Comparison of ENCODE assay signal across 27 cellular contexts in the genomic region with DNA sequence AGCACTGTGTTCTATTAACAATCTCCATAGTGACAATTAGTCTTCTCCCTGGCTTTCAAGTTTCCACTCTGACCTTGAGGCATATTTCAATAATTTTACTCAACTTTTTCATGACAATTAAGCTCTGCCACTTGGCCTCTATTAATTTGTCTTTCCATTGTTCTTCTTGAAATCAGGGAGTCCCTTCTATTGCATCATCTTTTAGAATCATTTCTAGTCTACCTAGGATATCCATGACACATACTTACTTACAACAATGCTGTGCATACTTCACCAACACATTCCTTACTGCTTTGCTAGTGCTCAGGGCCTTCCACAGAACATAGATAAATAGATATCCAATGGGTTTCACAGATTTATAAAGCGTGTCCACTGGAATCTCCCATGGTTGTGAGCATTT.
A peak's percentile ranks its signal among the peaks of the same experiment; 100 is the strongest.
DNase-seq lines count a peak whose midpoint lies in the region; ATAC-seq, FAIRE-seq and TF ChIP-seq lines count a peak whose summit lies in the region.
"Had no signal": no experiment of that assay in that cellular context is flagged by ENCODE, and none has a peak within 500 bp of the region (broad histone marks: within the 10 kb centered on the region; RNA-seq: fewer than 3 reads in every experiment).

No MANE protein-coding gene starts in this region.

- no peaks in the 10 kb centered on the region for H3K27me3 Mint-ChIP-seq in GM23338 (ENCODE audit: insufficient read depth, low read depth, poor library complexity)
- H3K27me3 Mint-ChIP-seq in type B pancreatic cell = no peaks in the 10 kb centered on the region
- no peaks in the 10 kb centered on the region for H3K27me3 Mint-ChIP-seq in activated T-cell treated with anti-CD3 and anti-CD28 coated beads, Interleukin-2, amount 50 U/mL, for 72 hours (ENCODE audit: low read depth)
- H3K27me3 Mint-ChIP-seq: CD4-positive, CD25-positive, alpha-beta regulatory T cell had no signal

- no peaks in the 10 kb centered on the region for H4K20me1 ChIP-seq in GM23338 (replicated peaks; ENCODE audit: insufficient read depth)
- H4K20me1 ChIP-seq in HepG2 (ENCODE audit: insufficient read depth, low read length) = no peaks in the 10 kb centered on the region
- H4K20me1 ChIP-seq: BLaER1 had no signal

- BruUV-seq in HepG2 (replicated peaks; lab: Mats Ljungman, UMichigan) = no TSS peak

- intact Hi-C loops in HepG2 (cut with micrococcal nuclease; ENCODE audit: unreplicated experiment) = no loop called here

- no peak for TF ChIP-seq RAD21 in HepG2 (CRISPR knock-in tag; IDR thresholded peaks at IDR 0.05)

- H3K9me3 Mint-ChIP-seq in GM23338 = no peaks in the 10 kb centered on the region
- H3K9me3 Mint-ChIP-seq in type B pancreatic cell = no peaks in the 10 kb centered on the region
- peaks cover 7% of the 10 kb centered on the region in 2 donors for H3K9me3 Mint-ChIP-seq in activated T-cell treated with anti-CD3 and anti-CD28 coated beads, Interleukin-2, amount 50 U/mL, for 72 hours

- TF ChIP-seq EP300 in HepG2 (IDR thresholded peaks at IDR 0.05; ENCODE audit: low read depth in 2 of 2, low read length in 2 of 2) (no peak), HepG2 (CRISPR knock-in tag; IDR thresholded peaks at IDR 0.05; ENCODE audit: borderline replicate concordance) (no peak)

- POLR2A ChIA-PET in HepG2 (lab: Yijun Ruan, JAX) = no interaction called here

- peak overlapping the region; percentile 29; the same call in 1 of the 2 replicates for H2AFZ ChIP-seq in GM23338
- H2AFZ ChIP-seq in HepG2 (ENCODE audit: low read length) = no peak overlapping the region

- no peaks in the 10 kb centered on the region for H3F3A ChIP-seq in GM23338 (replicated peaks; ENCODE audit: low read depth)

- H3K4me1 ChIP-seq in GM23338 (ENCODE audit: insufficient read depth) (no peaks in the 10 kb centered on the region), HepG2 (ENCODE audit: insufficient read depth, low read length) (no peaks in the 10 kb centered on the region)
- H3K4me1 ChIP-seq: BLaER1, SJCRH30 had no signal

- FAIRE-seq in HepG2 (lab: Jason Lieb, UNC) = no peak
- FAIRE-seq: A204.1 had no signal

- WGBS in HepG2 (ENCODE audit: low lambda C conversion rate) = 2% methylated on average over 1 of the region's 1 CpG

- DNase-seq in GM23338 (ENCODE audit: low spot score) = no peak
- DNase-seq in amniotic epithelial cell (ENCODE audit: low read depth) = peak; percentile 3
- DNase-seq in epithelial cell of esophagus (ENCODE audit: low read depth) = peak; percentile 45
- DNase-seq in HepG2 (ENCODE audit: low spot score) = no peak
- no peak for DNase-seq in NCI-H345 (lab: John Stamatoyannopoulos, UW)
- no peak for DNase-seq in activated naive CD4-positive, alpha-beta T cell treated with Interleukin-2 at 50 U/mL for 16 hours
- no peak for DNase-seq in type B pancreatic cell (ENCODE audit: extremely low spot score, unreplicated experiment)
- no peak for DNase-seq in activated T-cell treated with anti-CD3 and anti-CD28 coated beads, Interleukin-2, amount 50 U/mL, for 72 hours
- DNase-seq: CD4-positive, CD25-positive, alpha-beta regulatory T cell; DMS153; DND-41; GOT3; Karpas-422; NCI-H1092 treated with DMSO at 0.1 percent for 48 hours; NCI-H1436; NCI-H187 treated with DMSO at 0.1 percent for 48 hours; NCI-H2171 treated with DMSO at 0.1 percent for 48 hours; NCI-H524; NCI-H748 treated with DMSO at 0.1 percent for 48 hours; PC-3; SJCRH30 had no signal

- H3K4me1 Mint-ChIP-seq in GM23338 (no peaks in the 10 kb centered on the region), type B pancreatic cell (ENCODE audit: unreplicated experiment) (no peaks in the 10 kb centered on the region)
- H3K4me1 Mint-ChIP-seq in activated T-cell treated with anti-CD3 and anti-CD28 coated beads, Interleukin-2, amount 50 U/mL, for 72 hours (ENCODE audit: low read depth) = no peaks in the 10 kb centered on the region
- H3K4me1 Mint-ChIP-seq: CD4-positive, CD25-positive, alpha-beta regulatory T cell had no signal

- CTCF ChIA-PET in HepG2 (lab: Yijun Ruan, JAX; ENCODE audit: low intra/inter-chr PET ratio, low total read pairs) = no interaction called here

- no peak overlapping the region for H3K4me3 Mint-ChIP-seq in GM23338
- H3K4me3 Mint-ChIP-seq in type B pancreatic cell = no peak overlapping the region
- H3K4me3 Mint-ChIP-seq in activated T-cell treated with anti-CD3 and anti-CD28 coated beads, Interleukin-2, amount 50 U/mL, for 72 hours = no peak overlapping the region
- H3K4me3 Mint-ChIP-seq: CD4-positive, CD25-positive, alpha-beta regulatory T cell had no signal

- H3K27me3 ChIP-seq in GM23338 (ENCODE audit: insufficient read depth) = no peaks in the 10 kb centered on the region
- H3K27me3 ChIP-seq in HepG2 (ENCODE audit: control insufficient read depth in 1 of 2, insufficient read depth in 2 of 2, low read length in 2 of 2) = no peaks in the 10 kb centered on the region
- H3K27me3 ChIP-seq: BLaER1, SJCRH30 had no signal

- in situ Hi-C loops in HepG2 (cut with HindIII; ENCODE audit: extremely low pct_ligation_motif_present, low pct_unique_long_range_greater_than_20kb) = no loop called here

- no peaks in the 10 kb centered on the region for H3K9me3 ChIP-seq in HepG2 (ENCODE audit: low read length)
- H3K9me3 ChIP-seq: BLaER1, SJCRH30 had no signal

- H3K9me2 ChIP-seq in GM23338 (ENCODE audit: insufficient read depth) = no peaks in the 10 kb centered on the region

- TF ChIP-seq CTCF in GM23338 (conservative IDR thresholded peaks at IDR 0.05; ENCODE audit: low read depth in 2 of 2) (no peak), epithelial cell of esophagus (IDR thresholded peaks at IDR 0.05; ENCODE audit: insufficient read depth, low read depth, low read length, missing control alignments) (no peak), HepG2 (CRISPR knock-in tag; IDR thresholded peaks at IDR 0.05) (no peak), type B pancreatic cell (conservative IDR thresholded peaks at IDR 0.05) (no peak)

- no peak for TF ChIP-seq POLR2A in HepG2 (IDR thresholded peaks at IDR 0.05; ENCODE audit: insufficient read depth in 1 of 2, low read depth in 2 of 2, low read length in 2 of 2)

- H3K4me2 ChIP-seq in GM23338 (no peak overlapping the region), HepG2 (ENCODE audit: low read depth, low read length) (no peak overlapping the region)
- H3K4me2 ChIP-seq: BLaER1 had no signal

- ATAC-seq in GM23338 (no peak), HepG2 (no peak)
- ATAC-seq in activated T-cell treated with anti-CD3 and anti-CD28 coated beads, Interleukin-2, amount 50 U/mL, for 72 hours (replicated peaks in 1 of 2) = no peak
- ATAC-seq: HCT116, PC-3, Right ventricle myocardium inferior, SK-N-SH treated with all-trans-retinoic acid at 6 μM for 48 hours had no signal

- H3K9ac ChIP-seq in HepG2 (ENCODE audit: insufficient read depth, low read depth, low read length) = no peak overlapping the region
- H3K9ac ChIP-seq: BLaER1 had no signal

- no peaks in the 10 kb centered on the region for H3K36me3 Mint-ChIP-seq in GM23338 (ENCODE audit: low read depth)
- no peaks in the 10 kb centered on the region for H3K36me3 Mint-ChIP-seq in type B pancreatic cell
- H3K36me3 Mint-ChIP-seq in activated T-cell treated with anti-CD3 and anti-CD28 coated beads, Interleukin-2, amount 50 U/mL, for 72 hours (ENCODE audit: insufficient read depth in 2 of 2) = no peaks in the 10 kb centered on the region
- H3K36me3 Mint-ChIP-seq: CD4-positive, CD25-positive, alpha-beta regulatory T cell had no signal

- H3K79me2 ChIP-seq in GM23338 (replicated peaks; ENCODE audit: insufficient read depth) (no peaks in the 10 kb centered on the region), HepG2 (ENCODE audit: insufficient read depth, low read length) (no peaks in the 10 kb centered on the region)

- no peak overlapping the region for H3K27ac Mint-ChIP-seq in GM23338
- H3K27ac Mint-ChIP-seq in type B pancreatic cell = no peak overlapping the region
- H3K27ac Mint-ChIP-seq in activated T-cell treated with anti-CD3 and anti-CD28 coated beads, Interleukin-2, amount 50 U/mL, for 72 hours = no peak overlapping the region
- H3K27ac Mint-ChIP-seq: CD4-positive, CD25-positive, alpha-beta regulatory T cell had no signal

- H3K36me3 ChIP-seq in GM23338 (ENCODE audit: insufficient read depth) = no peaks in the 10 kb centered on the region
- H3K36me3 ChIP-seq in HepG2 (replicated peaks in 1 of 2; ENCODE audit: control insufficient read depth in 1 of 2, insufficient read depth in 2 of 2, low read length in 2 of 2) = no peaks in the 10 kb centered on the region
- H3K36me3 ChIP-seq: BLaER1, SJCRH30 had no signal

- H3K4me3 ChIP-seq in GM23338 = no peak overlapping the region
- no peak overlapping the region for H3K4me3 ChIP-seq in epithelial cell of esophagus (ENCODE audit: low read length)
- no peak overlapping the region for H3K4me3 ChIP-seq in HepG2 (replicated peaks in 1 of 3; ENCODE audit: insufficient read depth in 1 of 3, low read depth in 2 of 3, low read length in 3 of 3)
- H3K4me3 ChIP-seq: BLaER1, SJCRH30 had no signal

- H3K27ac ChIP-seq in GM23338 (ENCODE audit: low read depth) = no peak overlapping the region
- H3K27ac ChIP-seq in HepG2 (ENCODE audit: extremely low read length, insufficient read depth, low read length) = no peak overlapping the region
- H3K27ac ChIP-seq: BLaER1, HL-60, SJCRH30 had no signal

TF ChIP-seq in GM23338, 12 proteins besides CTCF, POLR2A, EP300 and RAD21 (continues in another document):
- TF ChIP-seq EZH2 (IDR thresholded peaks at IDR 0.05; ENCODE audit: low read depth, unreplicated experiment) (no peak), ZNF114 (CRISPR knock-in tag; IDR thresholded peaks at IDR 0.05) (no peak), STAT1 (IDR thresholded peaks at IDR 0.05; ENCODE audit: unreplicated experiment) (no peak)

TF ChIP-seq in HepG2, 621 proteins besides CTCF, POLR2A, EP300 and RAD21 (continues in another document):
- TF ChIP-seq ATF7 (IDR thresholded peaks at IDR 0.05) (peak; percentile 79), ATF7 (CRISPR knock-in tag; IDR thresholded peaks at IDR 0.05) (no peak), SIX4 (CRISPR knock-in tag; IDR thresholded peaks at IDR 0.05) (no peak), KLF15 (CRISPR knock-in tag; IDR thresholded peaks at IDR 0.05; ENCODE audit: borderline replicate concordance) (no peak), GPN1 (CRISPR knock-in tag; IDR thresholded peaks at IDR 0.05; ENCODE audit: borderline replicate concordance) (no peak)
- TF ChIP-seq, protein P1, sequence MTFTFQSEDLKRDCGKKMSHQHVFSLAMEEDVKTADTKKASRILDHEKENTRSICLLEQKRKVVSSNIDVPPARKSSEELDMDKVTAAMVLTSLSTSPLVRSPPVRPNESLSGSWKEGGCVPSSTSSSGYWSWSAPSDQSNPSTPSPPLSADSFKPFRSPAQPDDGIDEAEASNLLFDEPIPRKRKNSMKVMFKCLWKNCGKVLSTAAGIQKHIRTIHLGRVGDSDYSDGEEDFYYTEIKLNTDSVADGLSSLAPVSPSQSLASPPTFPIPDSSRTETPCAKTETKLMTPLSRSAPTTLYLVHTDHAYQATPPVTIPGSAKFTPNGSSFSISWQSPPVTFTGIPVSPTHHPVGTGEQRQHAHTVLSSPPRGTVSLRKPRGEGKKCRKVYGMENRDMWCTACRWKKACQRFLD (CRISPR knock-in tag; IDR thresholded peaks at IDR 0.05; ENCODE audit: borderline replicate concordance) = no peak

Comparison
In these comparisons a context has a peak if more than half of its experiments do, and no peak if none do; other contexts are left out.
1. DNase-seq: peak in amniotic epithelial cell (single experiment) and epithelial cell of esophagus (single experiment); none in GM23338 (single experiment), HepG2 (single experiment), NCI-H345 (single experiment), activated naive CD4-positive, alpha-beta T cell treated with Interleukin-2 at 50 U/mL for 16 hours (single experiment), type B pancreatic cell (single experiment) and activated T-cell treated with anti-CD3 and anti-CD28 coated beads, Interleukin-2, amount 50 U/mL, for 72 hours (0 of 2).